In genomic region chr20:4592316-4593148, GRCh38 we compare ENCODE assay signal across 8 cellular contexts.
DNase-seq lines count a peak whose midpoint lies in the region; ATAC-seq and TF ChIP-seq lines count a peak whose summit lies in the region.

No MANE protein-coding gene starts in this region.

- H3K4me3 ChIP-seq in GM06990 (replicated peaks; ENCODE audit: low read depth, low read length) = no peak overlapping the region
- H3K4me3 ChIP-seq in WERI-Rb-1 (ENCODE audit: low read depth, low read length) = peak overlapping the region; percentile 18; the same call in 1 of the 2 replicates
- peak overlapping the region; percentile 40 to 46 for H3K4me3 ChIP-seq in cardiac fibroblast (replicated peaks in 1 of 2; ENCODE audit: low read depth in 2 of 2, low read length in 2 of 2)

- no peak overlapping the region for H3K27ac ChIP-seq in WERI-Rb-1

- no peak for ATAC-seq in GM19452 (IDR thresholded peaks at IDR 0.05; ENCODE audit: unreplicated experiment)

- peak; percentile 41 for DNase-seq in GM06990 (ENCODE audit: extremely low read depth, insufficient read length)
- peak; percentile 67 for DNase-seq in LoVo (ENCODE audit: low spot score)
- peak; percentile 53 for DNase-seq in WERI-Rb-1
- peak; percentile 44 to 47 for DNase-seq in cardiac fibroblast (ENCODE audit: low read depth in 2 of 2)
- peak; percentile 76 for DNase-seq in left kidney (ENCODE audit: low read depth, low spot score)
- peak; percentile 51 for DNase-seq in stimulated activated CD4-positive, alpha-beta T cell treated with anti-CD3 and anti-CD28 coated beads, Interleukin-4, amount 100 ng/mL, for 24 hours
- no peak for DNase-seq in putamen (ENCODE audit: low spot score)

- TF ChIP-seq CTCF in GM06990 (IDR thresholded peaks at IDR 0.05; ENCODE audit: insufficient read depth, low read length, poor library complexity, severe bottlenecking) (peak; percentile 48), WERI-Rb-1 (IDR thresholded peaks at IDR 0.05; ENCODE audit: low read depth, low read length) (peak; percentile 92), cardiac fibroblast (IDR thresholded peaks at IDR 0.05; ENCODE audit: low read depth, low read length) (peak; percentile 47)

- H3K9me3 ChIP-seq in WERI-Rb-1 (ENCODE audit: severe bottlenecking) = no peaks in the 10 kb centered on the region

- no peaks in the 10 kb centered on the region; the same call in 1 of the 2 replicates for H3K27me3 ChIP-seq in GM06990 (replicated peaks; ENCODE audit: control insufficient read depth, insufficient read depth, low read length)
- H3K27me3 ChIP-seq in WERI-Rb-1 (ENCODE audit: insufficient read depth, low read depth, severe bottlenecking) = no peaks in the 10 kb centered on the region

- H3K36me3 ChIP-seq in GM06990 (ENCODE audit: control insufficient read depth, insufficient read depth, low read length) = no peaks in the 10 kb centered on the region
- H3K36me3 ChIP-seq in WERI-Rb-1 = no peaks in the 10 kb centered on the region
